Comparison of ENCODE assay signal across 8 cellular contexts in genomic region chr9:127154390-127155191, GRCh38. TPM values are rescaled to one million over a fixed set of nuclear protein-coding genes. Genes with fewer than 3 reads are reported as not detected.
DNase-seq lines count a peak whose midpoint lies in the region; ATAC-seq, FAIRE-seq and TF ChIP-seq lines count a peak whose summit lies in the region.

No MANE protein-coding gene starts in this region.

- no peak overlapping the region for H3K9ac ChIP-seq in kidney (ENCODE audit: low read length in 2 of 2)

- DNase-seq in AG20443 (ENCODE audit: low spot score) = peak; percentile 70
- DNase-seq in activated CD8-positive, alpha-beta memory T cell treated with anti-CD3 and anti-CD28 coated beads, Interleukin-2, amount 50 U/mL, for 48 hours = peak; percentile 44
- DNase-seq in kidney = peak; percentile 71
- peak; percentile 75 to 88 for DNase-seq in tibial artery
- DNase-seq in HUDEP-2 (lab: John Stamatoyannopoulos, UW; ENCODE audit: unreplicated experiment in 76 of 76) = no peak
- no peak for DNase-seq in NCI-H1436 (lab: John Stamatoyannopoulos, UW)

- no peak overlapping the region for H3K4me3 ChIP-seq in kidney (ENCODE audit: low read length in 2 of 2)
- peak overlapping the region; percentile 17 to 19 for H3K4me3 ChIP-seq in tibial artery

- H3K4me1 ChIP-seq in kidney (ENCODE audit: control insufficient read depth in 1 of 2, insufficient read depth in 1 of 2, low read depth in 1 of 2, low read length in 2 of 2) (peaks cover under 1 to 6% of the 10 kb centered on the region in 2 donors), tibial artery (peaks cover 0 to 17% (median 14%) of the 10 kb centered on the region in 4 donors)

- ATAC-seq in GM21619 (IDR thresholded peaks at IDR 0.05; ENCODE audit: unreplicated experiment) = peak; percentile 64
- ATAC-seq in GM21447 (IDR thresholded peaks at IDR 0.05; ENCODE audit: unreplicated experiment) = no peak

- no peak for FAIRE-seq in kidney (lab: Jason Lieb, UNC)

- intact Hi-C loops in kidney (cut with DNase I) (no loop called here), tibial artery (cut with DNase I; ENCODE audit: low total_unique reads) (no loop called here)

- H3K36me3 ChIP-seq in kidney (ENCODE audit: control insufficient read depth in 1 of 2, insufficient read depth in 2 of 2, low read length in 2 of 2) (no peaks in the 10 kb centered on the region), tibial artery (no peaks in the 10 kb centered on the region)

- H3K27ac ChIP-seq in kidney (ENCODE audit: low read depth in 2 of 2, low read length in 2 of 2) (no peak overlapping the region), tibial artery (peak overlapping the region; percentile 36 to 55)

- TF ChIP-seq CTCF in kidney (IDR thresholded peaks at IDR 0.05; ENCODE audit: borderline replicate concordance, extremely low read depth, insufficient read depth) = no peak
- TF ChIP-seq CTCF in tibial artery (IDR thresholded peaks at IDR 0.05) = peak in 1 of 2 experiments; percentile 9

- H3K27me3 ChIP-seq in tibial artery = no peaks in the 10 kb centered on the region

- H3K9me3 ChIP-seq in kidney (ENCODE audit: control insufficient read depth in 1 of 2, low read length in 2 of 2) = no peaks in the 10 kb centered on the region
- H3K9me3 ChIP-seq in tibial artery = no peaks in the 10 kb centered on the region

RNA-seq across cellular contexts. Expression of gene ANGPTL2, which starts 32.2 kb away (rescaled TPM):
- 12.4 TPM for total RNA-seq in kidney
- 4.3 TPM for polyA plus RNA-seq in kidney (ENCODE audit: insufficient read depth, low read depth, low replicate concordance)

Comparison
In these comparisons a context has a peak if more than half of its experiments do, and no peak if none do; other contexts are left out.
1. DNase-seq: peak in AG20443 (single experiment), activated CD8-positive, alpha-beta memory T cell treated with anti-CD3 and anti-CD28 coated beads, Interleukin-2, amount 50 U/mL, for 48 hours (single experiment), kidney (single experiment) and tibial artery (2 of 2); none in HUDEP-2 (0 of 76) and NCI-H1436 (single experiment).
2. H3K27ac ChIP-seq: peak in tibial artery (2 of 2); none in kidney (0 of 2).
3. H3K4me3 ChIP-seq: peak in tibial artery (2 of 2); none in kidney (0 of 2).